ENCODE assay signal across 10 cellular contexts in genomic region chr2:101396352-101396717, GRCh38. TPM values are rescaled to one million over a fixed set of nuclear protein-coding genes. Genes with fewer than 3 reads are reported as not detected.
A peak's percentile ranks its signal among the peaks of the same experiment; 100 is the strongest.
DNase-seq lines count a peak whose midpoint lies in the region; ATAC-seq and TF ChIP-seq lines count a peak whose summit lies in the region.
"Had no signal": no experiment of that assay in that cellular context is flagged by ENCODE, and none has a peak within 500 bp of the region (broad histone marks: within the 10 kb centered on the region; RNA-seq: fewer than 3 reads in every experiment).

No MANE protein-coding gene starts in this region.

- WGBS in trophoblast cell (ENCODE audit: extremely low coverage, insufficient coverage, insufficient read length), result no CpG with 5 or more reads among the region's 2 CpGs

- H4K8ac ChIP-seq in trophoblast cell (ENCODE audit: low read depth, low read length), result no peak overlapping the region

- no peak overlapping the region for H3K9ac ChIP-seq in trophoblast cell (ENCODE audit: low read length)
- H3K9ac ChIP-seq: parathyroid adenoma had no signal

- no peak overlapping the region for H3K27ac ChIP-seq in trophoblast cell (ENCODE audit: low read depth, low read length)
- H3K27ac ChIP-seq in coronary artery, result no peak overlapping the region
- H3K27ac ChIP-seq: parathyroid adenoma had no signal

- H4K91ac ChIP-seq in trophoblast cell (ENCODE audit: low read depth, low read length), result no peak overlapping the region

- H3K4me3 ChIP-seq in trophoblast cell (ENCODE audit: low read depth, low read length) (no peak overlapping the region), coronary artery (no peak overlapping the region)

- H3K4me3 Mint-ChIP-seq in nephron progenitor cell, result no peak overlapping the region
- H3K4me3 Mint-ChIP-seq: central memory CD8-positive, alpha-beta T cell had no signal

- ATAC-seq in HG02763 (IDR thresholded peaks at IDR 0.05; ENCODE audit: unreplicated experiment), result no peak

- H2AK5ac ChIP-seq in trophoblast cell (ENCODE audit: low read length), result no peak overlapping the region

- no peak overlapping the region for H2AFZ ChIP-seq in trophoblast cell (ENCODE audit: insufficient read depth, low read length, poor library complexity)
- H2AFZ ChIP-seq: parathyroid adenoma had no signal

- no peak overlapping the region for H2BK120ac ChIP-seq in trophoblast cell (ENCODE audit: insufficient read depth, low read length, poor library complexity)

- H3K4me1 Mint-ChIP-seq in nephron progenitor cell, result peaks cover 24% of the 10 kb centered on the region
- H3K4me1 Mint-ChIP-seq: central memory CD8-positive, alpha-beta T cell had no signal

- DNase-seq in EL (peak; percentile 83), OCI-M1 (lab: John Stamatoyannopoulos, UW) (peak; percentile 35), epidermal melanocyte (ENCODE audit: insufficient read length, low spot score) (peak; percentile 40), trophoblast cell (peak; percentile 22 to 60), nephron progenitor cell (no peak), coronary artery (ENCODE audit: low spot score) (no peak)
- DNase-seq in activated effector memory CD4-positive, alpha-beta T cell treated with Interleukin-2 at 50 U/mL for 16 hours, result no peak

- H3K9me3 ChIP-seq in trophoblast cell (ENCODE audit: insufficient read depth, low read depth, low read length), result peaks cover 2% of the 10 kb centered on the region

- no peak overlapping the region for H3K4ac ChIP-seq in trophoblast cell (ENCODE audit: low read depth, low read length)

- H3K18ac ChIP-seq in trophoblast cell (ENCODE audit: low read length), result no peak overlapping the region

- no peaks in the 10 kb centered on the region for H3K36me3 ChIP-seq in trophoblast cell (ENCODE audit: control insufficient read depth in 1 of 2, insufficient read depth in 2 of 2, low read length in 2 of 2)

- no peak overlapping the region for H3K14ac ChIP-seq in trophoblast cell (ENCODE audit: low read length)

- H3K79me1 ChIP-seq in trophoblast cell (ENCODE audit: low read length), result no peaks in the 10 kb centered on the region

- no peaks in the 10 kb centered on the region for H3K36me3 Mint-ChIP-seq in nephron progenitor cell (ENCODE audit: low read depth)

- no peaks in the 10 kb centered on the region for H3K9me3 Mint-ChIP-seq in nephron progenitor cell
- H3K9me3 Mint-ChIP-seq: central memory CD8-positive, alpha-beta T cell had no signal

- no peak overlapping the region for H2BK12ac ChIP-seq in trophoblast cell (ENCODE audit: low read length)

- H4K12ac ChIP-seq in trophoblast cell (ENCODE audit: low read depth, low read length), result no peak overlapping the region

- TF ChIP-seq CTCF in nephron progenitor cell (IDR thresholded peaks at IDR 0.05), result no peak
- TF ChIP-seq CTCF in coronary artery (IDR thresholded peaks at IDR 0.05), result no peak

- no peak overlapping the region for H3K4me2 ChIP-seq in trophoblast cell (ENCODE audit: low read length)

- H3K27me3 ChIP-seq in trophoblast cell (ENCODE audit: insufficient read depth, low read length), result no peaks in the 10 kb centered on the region

- H3K4me1 ChIP-seq in trophoblast cell (ENCODE audit: control insufficient read depth in 1 of 2, insufficient read depth in 2 of 2, low read length in 2 of 2), result no peaks in the 10 kb centered on the region
- H3K4me1 ChIP-seq: parathyroid adenoma had no signal

- H3K23ac ChIP-seq in trophoblast cell (ENCODE audit: low read length), result no peak overlapping the region

- no peak overlapping the region for H2BK5ac ChIP-seq in trophoblast cell (ENCODE audit: low read depth, low read length, poor library complexity)

- H3K27me3 Mint-ChIP-seq in nephron progenitor cell (ENCODE audit: low read depth, poor library complexity), result peaks cover 27% of the 10 kb centered on the region

- no peak overlapping the region for H3K27ac Mint-ChIP-seq in nephron progenitor cell

- no peaks in the 10 kb centered on the region for H3K79me2 ChIP-seq in trophoblast cell (ENCODE audit: control insufficient read depth, insufficient read depth, low read length, poor library complexity)
- H3K79me2 ChIP-seq: parathyroid adenoma had no signal

RNA-seq across cellular contexts. Expression of gene CREG2, which starts 9.0 kb away (rescaled TPM):
- polyA plus RNA-seq in trophoblast cell (2013), result 0.22 TPM in 2 replicates

Comparison
In these comparisons a context has a peak if more than half of its experiments do, and no peak if none do; other contexts are left out.
1. DNase-seq: peak in EL (single experiment), OCI-M1 (single experiment), epidermal melanocyte (single experiment) and trophoblast cell (2 of 2); none in nephron progenitor cell (single experiment), activated effector memory CD4-positive, alpha-beta T cell treated with Interleukin-2 at 50 U/mL for 16 hours (single experiment) and coronary artery (single experiment).